Comparison of ENCODE assay signal across 8 cellular contexts in the genomic region with DNA sequence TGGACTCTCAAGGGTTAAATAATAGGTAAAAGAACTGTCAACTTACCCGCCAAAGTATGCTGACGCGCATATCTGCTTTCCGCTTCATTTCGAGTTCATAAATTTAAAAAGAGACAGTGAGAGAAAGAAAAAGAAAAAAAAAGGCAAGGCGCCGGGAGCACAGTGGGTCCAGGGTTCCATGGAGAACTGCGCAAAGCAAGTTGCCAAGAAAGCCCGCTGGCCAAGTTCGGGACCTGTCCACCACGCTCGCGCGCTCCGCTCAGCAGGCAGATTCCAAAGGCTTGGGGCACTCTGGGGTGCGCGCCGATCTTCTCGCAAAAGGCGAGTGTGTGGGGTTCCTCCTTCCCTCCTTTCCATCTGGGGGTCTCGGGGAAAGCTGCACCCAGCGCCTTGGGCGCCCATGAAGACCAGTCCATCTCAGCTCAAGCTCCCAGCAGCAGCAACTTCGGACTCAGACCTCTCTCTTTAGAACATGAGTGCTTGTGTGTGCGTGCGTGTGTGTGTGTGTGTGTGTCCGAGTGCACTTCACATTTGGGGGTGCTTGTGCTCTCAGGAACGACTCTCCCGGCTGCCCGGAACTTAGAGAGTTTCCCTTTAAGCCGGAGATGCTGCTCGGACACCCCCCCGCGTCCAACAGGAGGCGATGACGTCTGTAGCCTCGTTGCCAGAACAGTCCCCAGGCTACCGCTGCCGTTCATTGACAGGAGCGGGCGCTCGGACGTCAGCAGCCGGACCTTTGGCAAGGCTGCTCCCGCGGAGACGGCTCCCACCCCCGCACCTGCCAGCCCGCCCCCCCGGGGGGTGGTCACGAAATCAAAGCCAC.
DNase-seq lines count a peak whose midpoint lies in the region; ATAC-seq and TF ChIP-seq lines count a peak whose summit lies in the region.

No MANE protein-coding gene starts in this region.

- CTCF ChIA-PET in T-cell (lab: Charles Lee), result no interaction called here

- peaks cover 9 to 16% (median 14%) of the 10 kb centered on the region in 3 donors for H3K4me1 Mint-ChIP-seq in T-cell

- intact Hi-C loops in left ventricle myocardium superior (cut with micrococcal nuclease), result no loop called here

- peak; percentile 52 for DNase-seq in GOT3 (lab: John Stamatoyannopoulos, UW)
- peak; percentile 89 for DNase-seq in left ventricle myocardium superior
- peak; percentile 84 for DNase-seq in retina
- no peak for DNase-seq in T-cell
- DNase-seq in ureter (ENCODE audit: low spot score), result no peak

- H3K27me3 Mint-ChIP-seq in T-cell, result peaks cover 40 to 62% of the 10 kb centered on the region in 2 donors

- no peak overlapping the region for H3K27ac Mint-ChIP-seq in T-cell

- peak overlapping the region in 1 of 3 donors; percentile 31 for H3K4me3 Mint-ChIP-seq in T-cell

- H3K4me3 ChIP-seq in WI38 (ENCODE audit: low read depth, low read length), result peak overlapping the region; percentile 57

- H3K36me3 Mint-ChIP-seq in T-cell, result no peaks in the 10 kb centered on the region

- POLR2A ChIA-PET in T-cell (lab: Charles Lee), result no interaction called here

- no peaks in the 10 kb centered on the region for H3K9me3 Mint-ChIP-seq in T-cell

- no peak for TF ChIP-seq CTCF in WI38 (IDR thresholded peaks at IDR 0.05; ENCODE audit: low read depth, low read length)

- ATAC-seq in left ventricle myocardium superior (peak; percentile 93), HG03159 (IDR thresholded peaks at IDR 0.05; ENCODE audit: unreplicated experiment) (no peak), GM21390 (IDR thresholded peaks at IDR 0.05; ENCODE audit: unreplicated experiment) (no peak), T-cell (replicated peaks in 1 of 4) (no peak)

Comparison
In these comparisons a context has a peak if more than half of its experiments do, and no peak if none do; other contexts are left out.
1. DNase-seq: peak in GOT3 (single experiment), left ventricle myocardium superior (single experiment) and retina (single experiment); none in T-cell (0 of 34) and ureter (single experiment).